In the genomic region with DNA sequence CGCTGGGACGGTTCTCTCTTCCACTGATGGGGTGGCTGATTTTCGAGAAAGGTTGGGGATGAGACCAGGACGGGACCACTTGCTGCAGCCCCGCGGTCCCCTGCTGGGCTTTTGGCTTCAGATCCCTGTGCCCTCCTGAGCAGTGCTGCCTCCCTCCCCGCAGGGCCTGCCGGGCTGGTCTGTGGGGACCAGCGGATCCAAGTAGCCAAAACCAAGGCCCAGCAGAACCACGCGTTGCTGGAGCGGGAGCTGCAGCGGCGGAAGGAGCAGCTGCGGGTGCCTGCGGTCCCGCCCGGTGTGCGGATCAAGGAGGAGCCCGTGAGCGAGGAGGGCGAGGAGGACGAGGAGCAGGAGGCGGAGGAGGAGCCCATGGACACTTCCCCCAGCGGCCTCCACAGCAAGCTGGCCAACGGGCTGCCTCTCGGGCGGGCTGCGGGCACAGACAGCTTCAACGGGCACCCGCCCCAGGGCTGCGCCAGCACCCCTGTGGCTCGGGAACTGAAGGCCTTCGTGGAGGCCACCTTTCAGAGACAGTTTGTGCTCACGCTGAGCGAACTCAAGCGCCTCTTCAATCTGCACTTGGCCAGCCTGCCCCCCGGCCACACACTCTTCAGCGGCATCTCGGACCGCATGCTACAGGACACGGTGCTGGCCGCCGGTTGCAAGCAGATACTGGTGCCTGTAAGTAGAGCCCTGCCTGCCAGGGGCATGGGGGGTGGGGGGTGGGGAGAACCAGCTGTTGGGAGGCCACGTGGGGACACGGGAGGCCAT, we compare ENCODE assay signal across 17 cellular contexts.
"Had no signal": no experiment of that assay in that cellular context is flagged by ENCODE, and none has a peak within 500 bp of the region (broad histone marks: within the 10 kb centered on the region; RNA-seq: fewer than 3 reads in every experiment).

No MANE protein-coding gene starts in this region.

- ATAC-seq: left lobe of liver; stimulated activated naive CD8-positive, alpha-beta T cell treated with anti-CD3 and anti-CD28 coated beads, Interleukin-15, Interleukin-2, amounts not matched to agents 100 U/mL and 50 U/mL, for 24 hours had no signal

- DNase-seq: activated CD4-positive, alpha-beta T cell treated with anti-CD3 and anti-CD28 coated beads for 1 hour; activated gamma-delta T cell; effector CD8-positive, alpha-beta T cell; hippocampal formation; nephron progenitor cell; occipital lobe; stimulated activated CD4-positive, alpha-beta T cell treated with anti-CD3 and anti-CD28 coated beads, Interleukin-2, amount 100 ng/mL, for 24 hours; stimulated activated naive CD8-positive, alpha-beta T cell treated with anti-CD3 and anti-CD28 coated beads, Interleukin-15, Interleukin-2, amounts not matched to agents 100 U/mL and 50 U/mL, for 24 hours; T-helper 2 cell; tibial artery; uterus had no signal

- H3K9me3 ChIP-seq: adrenal gland, right atrium auricular region, tibial artery, uterus had no signal

- H3K4me1 Mint-ChIP-seq: nephron progenitor cell had no signal

- H3K36me3 ChIP-seq: uterus had no signal

- H3K27me3 Mint-ChIP-seq: activated naive CD4-positive, alpha-beta T cell treated with anti-CD3 and anti-CD28 coated beads, Interleukin-2, amount 50 U/mL, for 24 hours; progenitor cell of endocrine pancreas had no signal

- H3K27ac Mint-ChIP-seq: activated naive CD4-positive, alpha-beta T cell treated with anti-CD3 and anti-CD28 coated beads, Interleukin-2, amount 50 U/mL, for 24 hours; progenitor cell of endocrine pancreas had no signal

- H3K4me3 ChIP-seq: adrenal gland, right atrium auricular region, tibial artery, uterus had no signal

- H3K9me3 Mint-ChIP-seq: activated naive CD4-positive, alpha-beta T cell treated with anti-CD3 and anti-CD28 coated beads, Interleukin-2, amount 50 U/mL, for 24 hours; nephron progenitor cell had no signal

- H3K27me3 ChIP-seq: adrenal gland, right atrium auricular region, tibial artery, uterus had no signal

- H3K4me1 ChIP-seq: tibial artery had no signal

- H3K4me3 Mint-ChIP-seq: activated naive CD4-positive, alpha-beta T cell treated with anti-CD3 and anti-CD28 coated beads, Interleukin-2, amount 50 U/mL, for 24 hours; nephron progenitor cell had no signal

- H3K27ac ChIP-seq: right atrium auricular region, tibial artery, uterus, VCaP had no signal
